In genomic region chr4:47814896-47815295, GRCh38 we compare ENCODE assay signal across 1 cellular context.
TF ChIP-seq lines count a peak whose summit lies in the region.

No MANE protein-coding gene starts in this region.

TF ChIP-seq in IMR-90, 13 proteins besides CTCF, POLR2A, EP300 and RAD21:
- TF ChIP-seq, protein P1, sequence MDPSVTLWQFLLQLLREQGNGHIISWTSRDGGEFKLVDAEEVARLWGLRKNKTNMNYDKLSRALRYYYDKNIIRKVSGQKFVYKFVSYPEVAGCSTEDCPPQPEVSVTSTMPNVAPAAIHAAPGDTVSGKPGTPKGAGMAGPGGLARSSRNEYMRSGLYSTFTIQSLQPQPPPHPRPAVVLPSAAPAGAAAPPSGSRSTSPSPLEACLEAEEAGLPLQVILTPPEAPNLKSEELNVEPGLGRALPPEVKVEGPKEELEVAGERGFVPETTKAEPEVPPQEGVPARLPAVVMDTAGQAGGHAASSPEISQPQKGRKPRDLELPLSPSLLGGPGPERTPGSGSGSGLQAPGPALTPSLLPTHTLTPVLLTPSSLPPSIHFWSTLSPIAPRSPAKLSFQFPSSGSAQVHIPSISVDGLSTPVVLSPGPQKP (IDR thresholded peaks at IDR 0.05; ENCODE audit: borderline replicate concordance, low read depth, low read length) = no peak
- no peak for TF ChIP-seq RCOR1 (IDR thresholded peaks at IDR 0.05; ENCODE audit: insufficient replicate concordance, low read length)
- TF ChIP-seq, protein P2, sequence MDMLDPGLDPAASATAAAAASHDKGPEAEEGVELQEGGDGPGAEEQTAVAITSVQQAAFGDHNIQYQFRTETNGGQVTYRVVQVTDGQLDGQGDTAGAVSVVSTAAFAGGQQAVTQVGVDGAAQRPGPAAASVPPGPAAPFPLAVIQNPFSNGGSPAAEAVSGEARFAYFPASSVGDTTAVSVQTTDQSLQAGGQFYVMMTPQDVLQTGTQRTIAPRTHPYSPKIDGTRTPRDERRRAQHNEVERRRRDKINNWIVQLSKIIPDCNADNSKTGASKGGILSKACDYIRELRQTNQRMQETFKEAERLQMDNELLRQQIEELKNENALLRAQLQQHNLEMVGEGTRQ (IDR thresholded peaks at IDR 0.05; ENCODE audit: low read depth, low read length) = no peak
